ENCODE assay signal across 1 cellular context in genomic region chr6:81762132-81762531, GRCh38.
TF ChIP-seq lines count a peak whose summit lies in the region.

No MANE protein-coding gene starts in this region.

TF ChIP-seq in SK-N-SH, 30 proteins besides CTCF, POLR2A, EP300 and RAD21:
- TF ChIP-seq TCF12 (IDR thresholded peaks at IDR 0.05) (peak; percentile 84), ELF1 (IDR thresholded peaks at IDR 0.05) (no peak), GABPA (IDR thresholded peaks at IDR 0.05; ENCODE audit: low read depth) (no peak), REST (IDR thresholded peaks at IDR 0.05; ENCODE audit: low read depth, low read length) (no peak), IRF3 (IDR thresholded peaks at IDR 0.05; ENCODE audit: low read depth, low read length) (no peak), EZH2phosphoT487 (IDR thresholded peaks at IDR 0.05; ENCODE audit: borderline replicate concordance, low read depth) (no peak), MAX (IDR thresholded peaks at IDR 0.05; ENCODE audit: low read depth) (no peak), RXRA (IDR thresholded peaks at IDR 0.05; ENCODE audit: borderline replicate concordance, low read depth) (no peak), GATA2 (CRISPR knock-in tag; IDR thresholded peaks at IDR 0.05) (peak; percentile 33; the same call in 1 of the 2 replicates), CHD2 (IDR thresholded peaks at IDR 0.05; ENCODE audit: low read length, partially characterized antibody) (peak; percentile 78), SMC3 (IDR thresholded peaks at IDR 0.05; ENCODE audit: low read depth, low read length) (no peak), MXI1 (IDR thresholded peaks at IDR 0.05; ENCODE audit: low read depth, low read length) (peak; percentile 56; the same call in 1 of the 2 replicates), RCOR1 (IDR thresholded peaks at IDR 0.05; ENCODE audit: low read length) (peak; percentile 91), FOXJ3 (CRISPR knock-in tag; IDR thresholded peaks at IDR 0.05) (no peak), POLR2AphosphoS5 (IDR thresholded peaks at IDR 0.05; ENCODE audit: low read depth, low read length) (0 out of 2 replicates have a peak, but pooled peaks have one; percentile 50), FOSL2 (IDR thresholded peaks at IDR 0.05; ENCODE audit: borderline replicate concordance, low read depth) (no peak), FOXM1 (IDR thresholded peaks at IDR 0.05; ENCODE audit: low read depth) (no peak), RFX5 (IDR thresholded peaks at IDR 0.05; ENCODE audit: low read length) (no peak), ZBTB33 (IDR thresholded peaks at IDR 0.05; ENCODE audit: borderline replicate concordance, low read depth) (no peak)
TF ChIP-seq in SK-N-SH: peak in this region for 6.
